In genomic region chr2:134758632-134759031, GRCh38 we compare ENCODE assay signal across 11 cellular contexts. TPM values are rescaled to one million over a fixed set of nuclear protein-coding genes. Genes with fewer than 3 reads are reported as not detected.
DNase-seq lines count a peak whose midpoint lies in the region; ATAC-seq and TF ChIP-seq lines count a peak whose summit lies in the region.
"Had no signal": no experiment of that assay in that cellular context is flagged by ENCODE, and none has a peak within 500 bp of the region (broad histone marks: within the 10 kb centered on the region; RNA-seq: fewer than 3 reads in every experiment).

No MANE protein-coding gene starts in this region.

- H3K9me3 ChIP-seq in WERI-Rb-1 (ENCODE audit: severe bottlenecking) (no peaks in the 10 kb centered on the region), SJCRH30 (replicated peaks) (no peaks in the 10 kb centered on the region)
- H3K9me3 ChIP-seq: ovary had no signal

- no peaks in the 10 kb centered on the region for H3K4me1 Mint-ChIP-seq in activated T-helper 17 cell treated with anti-CD3 and anti-CD28 coated beads, Interleukin-2, amount 50 U/mL, for 72 hours
- peaks cover 0 to 5% of the 10 kb centered on the region in 2 donors for H3K4me1 Mint-ChIP-seq in natural killer cell treated with Interleukin-12 subunit alpha and Interleukin-12 subunit beta and Interleukin-15 and Interleukin-18, amount 100 ng/mL, for 72 hours (ENCODE audit: low read depth in 2 of 2)

- no peak overlapping the region for H3K4me3 Mint-ChIP-seq in activated T-helper 17 cell treated with anti-CD3 and anti-CD28 coated beads, Interleukin-2, amount 50 U/mL, for 72 hours
- H3K4me3 Mint-ChIP-seq in natural killer cell treated with Interleukin-12 subunit alpha and Interleukin-12 subunit beta and Interleukin-15 and Interleukin-18, amount 100 ng/mL, for 72 hours, result no peak overlapping the region
- H3K4me3 Mint-ChIP-seq: activated T-helper 1 cell treated with anti-CD3 and anti-CD28 coated beads, Interleukin-12 subunit alpha, Interleukin-12 subunit beta, Interleukin-2, Interleukin-4 antibody, amounts not matched to agents 30 ng/mL and 10 ng/mL and 1 ng/mL, durations not matched to agents 14 hours and 24 hours and 36 hours; T-cell had no signal

- ATAC-seq in GM18517 (IDR thresholded peaks at IDR 0.05; ENCODE audit: unreplicated experiment) (peak; percentile 95), GM21529 (IDR thresholded peaks at IDR 0.05; ENCODE audit: unreplicated experiment) (peak; percentile 97), HG03342 (IDR thresholded peaks at IDR 0.05; ENCODE audit: unreplicated experiment) (peak; percentile 99)
- peak; percentile 59 for ATAC-seq in activated T-helper 17 cell treated with anti-CD3 and anti-CD28 coated beads, Interleukin-2, amount 50 U/mL, for 72 hours (replicated peaks)
- no peak for ATAC-seq in natural killer cell treated with Interleukin-12 subunit alpha and Interleukin-12 subunit beta and Interleukin-15 and Interleukin-18, amount 100 ng/mL, for 72 hours
- ATAC-seq: T-cell had no signal

- no peaks in the 10 kb centered on the region for H3K9me3 Mint-ChIP-seq in activated T-helper 17 cell treated with anti-CD3 and anti-CD28 coated beads, Interleukin-2, amount 50 U/mL, for 72 hours
- H3K9me3 Mint-ChIP-seq in natural killer cell treated with Interleukin-12 subunit alpha and Interleukin-12 subunit beta and Interleukin-15 and Interleukin-18, amount 100 ng/mL, for 72 hours, result peaks cover 3% of the 10 kb centered on the region
- H3K9me3 Mint-ChIP-seq: activated T-helper 1 cell treated with anti-CD3 and anti-CD28 coated beads, Interleukin-12 subunit alpha, Interleukin-12 subunit beta, Interleukin-2, Interleukin-4 antibody, amounts not matched to agents 30 ng/mL and 10 ng/mL and 1 ng/mL, durations not matched to agents 14 hours and 24 hours and 36 hours had no signal

- H3K27ac Mint-ChIP-seq in activated T-helper 17 cell treated with anti-CD3 and anti-CD28 coated beads, Interleukin-2, amount 50 U/mL, for 72 hours, result no peak overlapping the region
- no peak overlapping the region for H3K27ac Mint-ChIP-seq in natural killer cell treated with Interleukin-12 subunit alpha and Interleukin-12 subunit beta and Interleukin-15 and Interleukin-18, amount 100 ng/mL, for 72 hours
- H3K27ac Mint-ChIP-seq: activated T-helper 1 cell treated with anti-CD3 and anti-CD28 coated beads, Interleukin-12 subunit alpha, Interleukin-12 subunit beta, Interleukin-2, Interleukin-4 antibody, amounts not matched to agents 30 ng/mL and 10 ng/mL and 1 ng/mL, durations not matched to agents 14 hours and 24 hours and 36 hours; T-cell had no signal

- no peaks in the 10 kb centered on the region for H3K36me3 Mint-ChIP-seq in activated T-helper 17 cell treated with anti-CD3 and anti-CD28 coated beads, Interleukin-2, amount 50 U/mL, for 72 hours (ENCODE audit: low read depth)
- H3K36me3 Mint-ChIP-seq in natural killer cell treated with Interleukin-12 subunit alpha and Interleukin-12 subunit beta and Interleukin-15 and Interleukin-18, amount 100 ng/mL, for 72 hours, result peaks cover 11% of the 10 kb centered on the region

- no peaks in the 10 kb centered on the region for H3K36me3 ChIP-seq in WERI-Rb-1
- H3K36me3 ChIP-seq in SJCRH30, result no peaks in the 10 kb centered on the region
- H3K36me3 ChIP-seq: ovary had no signal

- H3K4me3 ChIP-seq in WERI-Rb-1 (ENCODE audit: low read depth, low read length), result no peak overlapping the region
- H3K4me3 ChIP-seq in SJCRH30, result no peak overlapping the region
- H3K4me3 ChIP-seq: ovary had no signal

- no peak for TF ChIP-seq CTCF in WERI-Rb-1 (IDR thresholded peaks at IDR 0.05; ENCODE audit: low read depth, low read length)

- H3K27me3 ChIP-seq in WERI-Rb-1 (ENCODE audit: insufficient read depth, low read depth, severe bottlenecking) (peaks cover 46% of the 10 kb centered on the region), SJCRH30 (no peaks in the 10 kb centered on the region)
- H3K27me3 ChIP-seq: ovary had no signal

- no peaks in the 10 kb centered on the region for H3K4me1 ChIP-seq in SJCRH30

- H3K27ac ChIP-seq in WERI-Rb-1 (no peak overlapping the region), SJCRH30 (no peak overlapping the region)
- H3K27ac ChIP-seq: ovary had no signal

- DNase-seq in WERI-Rb-1 (no peak), SJCRH30 (no peak), cerebellar nuclear complex (lab: John Stamatoyannopoulos, UW) (no peak)
- no peak for DNase-seq in natural killer cell treated with Interleukin-12 subunit alpha and Interleukin-12 subunit beta and Interleukin-15 and Interleukin-18, amount 100 ng/mL, for 72 hours (ENCODE audit: low spot score)
- DNase-seq: ovary, T-cell had no signal

- H3K27me3 Mint-ChIP-seq in activated T-helper 17 cell treated with anti-CD3 and anti-CD28 coated beads, Interleukin-2, amount 50 U/mL, for 72 hours, result peaks cover 11% of the 10 kb centered on the region
- H3K27me3 Mint-ChIP-seq in natural killer cell treated with Interleukin-12 subunit alpha and Interleukin-12 subunit beta and Interleukin-15 and Interleukin-18, amount 100 ng/mL, for 72 hours, result peaks cover 19 to 20% of the 10 kb centered on the region in 2 donors

RNA-seq across cellular contexts. Expression of gene TMEM163, which starts 39.8 kb away (rescaled TPM):
- 1 to 10 TPM in 1 of 2 donors, under 1 TPM in 1; 0.26 to 1.3 TPM for total RNA-seq in activated T-helper 17 cell treated with anti-CD3 and anti-CD28 coated beads, Interleukin-2, amount 50 U/mL, for 72 hours
- total RNA-seq in SJCRH30 (2014; rRNA removed; shearing (Covaris generic)), result 0.04 TPM in 1 of 2 replicates, not detected in the other
- 1 to 10 TPM in 1 of 2 donors, under 1 TPM in 1; 0.93 to 2.6 TPM for total RNA-seq in natural killer cell treated with Interleukin-12 subunit alpha and Interleukin-12 subunit beta and Interleukin-15 and Interleukin-18, amount 100 ng/mL, for 72 hours

Comparison
In these comparisons a context has a peak if more than half of its experiments do, and no peak if none do; other contexts are left out.
1. ATAC-seq: peak in GM18517 (single experiment), GM21529 (single experiment), HG03342 (single experiment) and activated T-helper 17 cell treated with anti-CD3 and anti-CD28 coated beads, Interleukin-2, amount 50 U/mL, for 72 hours (single experiment); none in natural killer cell treated with Interleukin-12 subunit alpha and Interleukin-12 subunit beta and Interleukin-15 and Interleukin-18, amount 100 ng/mL, for 72 hours (0 of 2).